12 cellular contexts compared by ENCODE assay signal in the genomic region with DNA sequence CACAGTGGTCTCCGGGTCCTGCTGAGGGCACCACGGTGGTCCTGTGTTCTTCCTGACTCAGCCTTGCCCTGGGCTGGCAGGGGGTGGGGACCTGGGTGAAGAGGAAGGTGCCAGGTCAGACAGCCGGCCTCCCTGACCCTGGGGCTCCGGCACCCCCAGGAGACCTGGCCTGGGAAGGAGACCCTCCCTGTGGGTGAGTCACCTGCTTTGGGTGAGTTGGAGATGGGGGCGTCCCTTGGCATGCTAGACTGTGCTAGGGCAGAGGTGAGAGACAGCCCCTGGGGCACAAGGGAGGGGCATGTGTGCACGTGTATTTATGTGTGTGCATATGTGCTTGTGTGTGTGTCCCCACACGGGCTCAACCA. TPM values are rescaled to one million over a fixed set of nuclear protein-coding genes. Genes with fewer than 3 reads are reported as not detected.
DNase-seq lines count a peak whose midpoint lies in the region; ATAC-seq and TF ChIP-seq lines count a peak whose summit lies in the region.
"Had no signal": no experiment of that assay in that cellular context is flagged by ENCODE, and none has a peak within 500 bp of the region (broad histone marks: within the 10 kb centered on the region; RNA-seq: fewer than 3 reads in every experiment).

No MANE protein-coding gene starts in this region.

- H3K4me1 ChIP-seq in HEK293 (ENCODE audit: control insufficient read depth, insufficient read depth, low read length) (peaks cover 6% of the 10 kb centered on the region), esophagus (ENCODE audit: control insufficient read depth in 2 of 2, insufficient read depth in 2 of 2, low read length in 1 of 2) (peaks cover 16 to 35% of the 10 kb centered on the region in 2 donors), upper lobe of left lung (peaks cover 4 to 59% (median 19%) of the 10 kb centered on the region in 4 donors)
- H3K4me1 ChIP-seq: colonic mucosa had no signal

- H3K9me3 ChIP-seq in HEK293 (ENCODE audit: control insufficient read depth, insufficient read depth, low read depth, low read length) = no peaks in the 10 kb centered on the region
- no peaks in the 10 kb centered on the region for H3K9me3 ChIP-seq in esophagus (ENCODE audit: control insufficient read depth in 2 of 2, insufficient read depth in 1 of 2, low read depth in 1 of 2, low read length in 1 of 2)
- H3K9me3 ChIP-seq in upper lobe of left lung = no peaks in the 10 kb centered on the region
- H3K9me3 ChIP-seq: colonic mucosa, psoas muscle had no signal

- H3K27ac Mint-ChIP-seq in progenitor cell of endocrine pancreas = no peak overlapping the region

- no peaks in the 10 kb centered on the region for H3K36me3 Mint-ChIP-seq in progenitor cell of endocrine pancreas (ENCODE audit: insufficient read depth)

- H3K27me3 ChIP-seq in esophagus (ENCODE audit: control insufficient read depth in 1 of 2, insufficient read depth in 2 of 2, low read length in 2 of 2) (no peaks in the 10 kb centered on the region), upper lobe of left lung (no peaks in the 10 kb centered on the region)
- H3K27me3 ChIP-seq: colonic mucosa had no signal

- H3K4me3 Mint-ChIP-seq in progenitor cell of endocrine pancreas (ENCODE audit: low read depth) = no peak overlapping the region

- TF ChIP-seq CTCF in HEK293 (tag by site-specific recombination; IDR thresholded peaks at IDR 0.05) = no peak
- no peak for TF ChIP-seq CTCF in WI38 (IDR thresholded peaks at IDR 0.05; ENCODE audit: low read depth, low read length)
- no peak for TF ChIP-seq CTCF in upper lobe of left lung (IDR thresholded peaks at IDR 0.05)
- TF ChIP-seq CTCF in progenitor cell of endocrine pancreas (IDR thresholded peaks at IDR 0.05; ENCODE audit: unreplicated experiment) = no peak

- no peak for TF ChIP-seq POLR2A in upper lobe of left lung (IDR thresholded peaks at IDR 0.05)

- no peak for ATAC-seq in upper lobe of left lung (ENCODE audit: low FRiP score in 2 of 2)

- H3K27ac ChIP-seq in HEK293 (ENCODE audit: extremely low read depth, low read depth, low read length) (no peak overlapping the region), esophagus (ENCODE audit: low read depth in 2 of 2, low read length in 1 of 2) (peak overlapping the region; percentile 45 to 69), upper lobe of left lung (no peak overlapping the region)
- H3K27ac ChIP-seq: colonic mucosa, psoas muscle, SK-N-MC had no signal

- no peaks in the 10 kb centered on the region for H3K9me3 Mint-ChIP-seq in progenitor cell of endocrine pancreas (ENCODE audit: low read depth)

- DNase-seq in stimulated activated CD8-positive, alpha-beta memory T cell treated with anti-CD3 and anti-CD28 coated beads, Interleukin-7, amount 100 ng/mL, for 48 hours (ENCODE audit: extremely low read depth in 1 of 2, low read depth in 1 of 2) = peak; percentile 8 to 35
- DNase-seq in NCI-H345 (lab: John Stamatoyannopoulos, UW) = no peak
- DNase-seq in HUDEP-2 (lab: John Stamatoyannopoulos, UW; ENCODE audit: unreplicated experiment in 76 of 76) = no peak
- no peak for DNase-seq in upper lobe of left lung
- DNase-seq in progenitor cell of endocrine pancreas (ENCODE audit: low spot score, unreplicated experiment) = no peak
- DNase-seq: colonic mucosa, NCI-H446, psoas muscle had no signal

- WGBS in esophagus, 2 donors = 33 to 52% methylated on average over 7 of the region's 7 CpGs
- 59 to 77% methylated on average over 7 of the region's 7 CpGs for WGBS in upper lobe of left lung, 2 donors

- H3K36me3 ChIP-seq in HEK293 (ENCODE audit: control insufficient read depth in 2 of 2, insufficient read depth in 1 of 2, low read length in 2 of 2) (peaks cover 0 to 3% of the 10 kb centered on the region in 2 experiments; a peak in 1 of 3 replicates), esophagus (ENCODE audit: control insufficient read depth in 2 of 2, insufficient read depth in 2 of 2, low read length in 1 of 2) (peaks cover 0 to 13% of the 10 kb centered on the region in 2 donors), upper lobe of left lung (peaks cover 0 to 3% (median 0%) of the 10 kb centered on the region in 4 donors)
- H3K36me3 ChIP-seq: colonic mucosa had no signal

- CTCF ChIA-PET in HEK293 (lab: Yijun Ruan, JAX) = no interaction called here

- no peak overlapping the region for H3K4me3 ChIP-seq in HEK293 (ENCODE audit: low read depth, low read length)
- H3K4me3 ChIP-seq in WI38 (ENCODE audit: low read depth, low read length) = peak overlapping the region; percentile 22
- H3K4me3 ChIP-seq in esophagus (ENCODE audit: low read depth in 1 of 2, low read length in 2 of 2) = no peak overlapping the region
- H3K4me3 ChIP-seq in upper lobe of left lung = no peak overlapping the region
- H3K4me3 ChIP-seq: colonic mucosa, psoas muscle, SK-N-MC had no signal

- peaks cover 10% of the 10 kb centered on the region for H3K4me1 Mint-ChIP-seq in progenitor cell of endocrine pancreas (ENCODE audit: low read depth)

- peaks cover 6% of the 10 kb centered on the region for H3K27me3 Mint-ChIP-seq in progenitor cell of endocrine pancreas

- POLR2A ChIA-PET in HEK293 (lab: Yijun Ruan, JAX) = no interaction called here

- TF ChIP-seq EP300 in upper lobe of left lung (IDR thresholded peaks at IDR 0.05) = no peak

TF ChIP-seq in HEK293, 187 proteins besides CTCF, POLR2A, EP300 and RAD21:
- TF ChIP-seq ZIC2 (tag by site-specific recombination; IDR thresholded peaks at IDR 0.05) (peak; percentile 69), ZNF404 (tag by site-specific recombination; IDR thresholded peaks at IDR 0.05) (no peak)

RNA-seq across cellular contexts. Expression of a gene that starts 23.4 kb away (rescaled TPM):
- polyA plus RNA-seq in esophagus = 10 to 100 TPM; 14.4 to 20.9 TPM
- total RNA-seq in upper lobe of left lung (10 to 100 TPM; 21.0 to 49.1 (median 30.3) TPM), progenitor cell of endocrine pancreas (5.5 and 6.6 TPM in 2 replicates)

Comparison
In these comparisons a context has a peak if more than half of its experiments do, and no peak if none do; other contexts are left out.
1. H3K27ac ChIP-seq: peak in esophagus (2 of 2); none in HEK293 (single experiment) and upper lobe of left lung (0 of 4).
2. DNase-seq: peak in stimulated activated CD8-positive, alpha-beta memory T cell treated with anti-CD3 and anti-CD28 coated beads, Interleukin-7, amount 100 ng/mL, for 48 hours (2 of 2); none in NCI-H345 (single experiment), HUDEP-2 (0 of 76), upper lobe of left lung (0 of 2) and progenitor cell of endocrine pancreas (single experiment).